14 cellular contexts compared by ENCODE assay signal in the genomic region with DNA sequence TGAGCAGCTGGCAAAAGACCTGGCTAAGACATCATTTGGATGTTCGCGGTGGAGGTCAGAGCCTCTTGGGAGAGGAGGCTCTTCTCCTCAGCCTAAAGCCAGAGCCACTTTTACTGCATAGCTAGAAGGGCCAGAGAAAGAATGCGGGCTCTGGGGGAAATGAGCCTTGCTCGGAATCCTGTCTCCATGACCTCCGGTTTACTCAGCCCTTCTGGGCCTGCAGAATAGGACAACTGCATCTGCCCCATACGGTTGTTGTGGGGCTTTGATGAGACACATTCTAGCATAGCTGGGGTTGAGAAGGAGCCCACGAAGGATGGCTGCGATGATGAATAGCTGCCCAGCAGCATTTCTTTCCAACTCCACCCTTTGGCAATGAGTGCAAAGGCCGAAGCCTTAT.
DNase-seq lines count a peak whose midpoint lies in the region; ATAC-seq and TF ChIP-seq lines count a peak whose summit lies in the region.
"Had no signal": no experiment of that assay in that cellular context is flagged by ENCODE, and none has a peak within 500 bp of the region (broad histone marks: within the 10 kb centered on the region; RNA-seq: fewer than 3 reads in every experiment).

No MANE protein-coding gene starts in this region.

- H3K4me2 ChIP-seq in neuronal stem cell (ENCODE audit: insufficient read depth, low read length, poor library complexity, severe bottlenecking), result no peak overlapping the region

- no peak overlapping the region for H3K4me3 Mint-ChIP-seq in activated CD4-positive, alpha-beta T cell treated with anti-CD3 and anti-CD28 coated beads, Interleukin-2, amount 10 ng/mL, durations not matched to agents 24 days and 14 days
- H3K4me3 Mint-ChIP-seq: CD8-positive, alpha-beta memory T cell had no signal

- peak overlapping the region; percentile 72 for H2AK5ac ChIP-seq in neuronal stem cell (ENCODE audit: low read depth, low read length)

- TF ChIP-seq CTCF in thoracic aorta (IDR thresholded peaks at IDR 0.05), result no peak

- no peak overlapping the region for H3K9ac ChIP-seq in neuronal stem cell (ENCODE audit: low read depth, low read length, poor library complexity)

- H3K27ac Mint-ChIP-seq in activated CD4-positive, alpha-beta T cell treated with anti-CD3 and anti-CD28 coated beads, Interleukin-2, amount 10 ng/mL, durations not matched to agents 24 days and 14 days, result no peak overlapping the region

- H3K79me1 ChIP-seq in neuronal stem cell (ENCODE audit: low read depth, low read length), result no peaks in the 10 kb centered on the region

- H3K36me3 Mint-ChIP-seq in activated CD4-positive, alpha-beta T cell treated with anti-CD3 and anti-CD28 coated beads, Interleukin-2, amount 10 ng/mL, durations not matched to agents 24 days and 14 days (ENCODE audit: low read depth), result no peaks in the 10 kb centered on the region
- H3K36me3 Mint-ChIP-seq: CD8-positive, alpha-beta memory T cell had no signal

- H3K27ac ChIP-seq in neuronal stem cell (replicated peaks; ENCODE audit: low read length) (no peak overlapping the region), thoracic aorta (peak overlapping the region; percentile 63 to 72)
- H3K27ac ChIP-seq in effector memory CD4-positive, alpha-beta T cell (ENCODE audit: insufficient read depth, low read length, poor library complexity, severe bottlenecking), result no peak overlapping the region
- H3K27ac ChIP-seq: 22Rv1 had no signal

- H3K23ac ChIP-seq in neuronal stem cell (ENCODE audit: low read depth, low read length, poor library complexity), result no peak overlapping the region

- no peak overlapping the region for H3K14ac ChIP-seq in neuronal stem cell (ENCODE audit: low read length)

- H3K36me3 ChIP-seq in neuronal stem cell (replicated peaks in 1 of 2; ENCODE audit: control insufficient read depth in 2 of 2, insufficient read depth in 2 of 2, low read length in 2 of 2) (no peaks in the 10 kb centered on the region), thoracic aorta (no peaks in the 10 kb centered on the region)
- no peaks in the 10 kb centered on the region for H3K36me3 ChIP-seq in effector memory CD4-positive, alpha-beta T cell (ENCODE audit: control insufficient read depth, insufficient read depth, low read length)

- H3K4me1 Mint-ChIP-seq in activated CD4-positive, alpha-beta T cell treated with anti-CD3 and anti-CD28 coated beads, Interleukin-2, amount 10 ng/mL, durations not matched to agents 24 days and 14 days, result no peaks in the 10 kb centered on the region
- H3K4me1 Mint-ChIP-seq: CD8-positive, alpha-beta memory T cell had no signal

- H3K18ac ChIP-seq in neuronal stem cell (ENCODE audit: low read length), result no peak overlapping the region

- no peak overlapping the region for H3K4ac ChIP-seq in neuronal stem cell (ENCODE audit: low read length)

- no peaks in the 10 kb centered on the region for H3K27me3 ChIP-seq in neuronal stem cell (ENCODE audit: control insufficient read depth in 3 of 3, insufficient read depth in 3 of 3, low read depth in 1 of 3, low read length in 3 of 3)
- H3K27me3 ChIP-seq in thoracic aorta (replicated peaks; ENCODE audit: insufficient read depth), result no peaks in the 10 kb centered on the region
- H3K27me3 ChIP-seq in effector memory CD4-positive, alpha-beta T cell (replicated peaks; ENCODE audit: control insufficient read depth, insufficient read depth, low read length, poor library complexity, severe bottlenecking), result no peaks in the 10 kb centered on the region

- intact Hi-C loops in activated CD4-positive, alpha-beta T cell treated with anti-CD3 and anti-CD28 coated beads, Interleukin-2, amount 10 ng/mL, durations not matched to agents 24 days and 14 days (cut with micrococcal nuclease), result no loop called here

- H4K8ac ChIP-seq in neuronal stem cell (ENCODE audit: low read depth, low read length), result no peak overlapping the region

- no peak for ATAC-seq in thoracic aorta (ENCODE audit: insufficient number of reproducible peaks, low FRiP score, low read depth)
- ATAC-seq: HCT116, HepG2 had no signal

- peaks cover 2% of the 10 kb centered on the region for H3K27me3 Mint-ChIP-seq in activated CD4-positive, alpha-beta T cell treated with anti-CD3 and anti-CD28 coated beads, Interleukin-2, amount 10 ng/mL, durations not matched to agents 24 days and 14 days

- no peak overlapping the region for H2BK12ac ChIP-seq in neuronal stem cell (ENCODE audit: low read length)

- WGBS in neuronal stem cell (ENCODE audit: extremely low coverage in 2 of 2, insufficient read length in 2 of 2, insufficient replicate concordance in 1 of 2), 2 donors, result no CpG with 5 or more reads among the region's 9 CpGs

- DNase-seq in activated CD4-positive, alpha-beta T cell treated with anti-CD3 and anti-CD28 coated beads, Interleukin-2, amount 10 ng/mL, durations not matched to agents 24 days and 14 days, result peak; percentile 41
- DNase-seq in activated CD4-positive, alpha-beta T cell treated with anti-CD3 and anti-CD28 coated beads for 48 hours, result no peak
- DNase-seq in neuronal stem cell (ENCODE audit: low spot score), result no peak
- no peak for DNase-seq in thoracic aorta (ENCODE audit: low spot score)
- DNase-seq in effector memory CD4-positive, alpha-beta T cell, result no peak
- DNase-seq in SKM-1 treated with dmso at 0.1 percent for 144 hours (lab: John Stamatoyannopoulos, UW; ENCODE audit: unreplicated experiment), result no peak
- DNase-seq in T1000 (lab: John Stamatoyannopoulos, UW), result no peak
- DNase-seq: Caco-2; CD8-positive, alpha-beta memory T cell; DND-41; GF-D8 had no signal

- H3K9me3 ChIP-seq in neuronal stem cell (replicated peaks in 1 of 2; ENCODE audit: control insufficient read depth in 2 of 2, insufficient read depth in 1 of 2, low read depth in 1 of 2, low read length in 2 of 2) (no peaks in the 10 kb centered on the region), thoracic aorta (no peaks in the 10 kb centered on the region)
- no peaks in the 10 kb centered on the region for H3K9me3 ChIP-seq in effector memory CD4-positive, alpha-beta T cell (ENCODE audit: control insufficient read depth, low read length)
- H3K9me3 ChIP-seq: Caco-2 had no signal

- H3K9me3 Mint-ChIP-seq in activated CD4-positive, alpha-beta T cell treated with anti-CD3 and anti-CD28 coated beads, Interleukin-2, amount 10 ng/mL, durations not matched to agents 24 days and 14 days, result no peaks in the 10 kb centered on the region
- H3K9me3 Mint-ChIP-seq: CD8-positive, alpha-beta memory T cell had no signal

- no peak overlapping the region for H4K91ac ChIP-seq in neuronal stem cell (ENCODE audit: low read depth, low read length, poor library complexity)

- H2BK15ac ChIP-seq in neuronal stem cell (ENCODE audit: low read length), result no peak overlapping the region

- H3K4me1 ChIP-seq in neuronal stem cell (ENCODE audit: control insufficient read depth in 2 of 2, insufficient read depth in 1 of 2, low read depth in 1 of 2, low read length in 2 of 2) (peaks cover 1 to 8% of the 10 kb centered on the region in 2 donors), thoracic aorta (ENCODE audit: control insufficient read depth in 1 of 2, low read depth in 2 of 2) (peaks cover 19 to 56% of the 10 kb centered on the region in 2 donors)
- no peaks in the 10 kb centered on the region for H3K4me1 ChIP-seq in effector memory CD4-positive, alpha-beta T cell (ENCODE audit: control insufficient read depth, insufficient read depth, low read length, poor library complexity, severe bottlenecking)

- no peak overlapping the region for H2AFZ ChIP-seq in neuronal stem cell (ENCODE audit: low read length)

- no peak overlapping the region for H2BK5ac ChIP-seq in neuronal stem cell (ENCODE audit: low read length)

- no peak overlapping the region for H2BK120ac ChIP-seq in neuronal stem cell (ENCODE audit: low read depth, low read length)

- H3K4me3 ChIP-seq in neuronal stem cell (ENCODE audit: low read length in 2 of 2) (no peak overlapping the region), thoracic aorta (no peak overlapping the region)
- no peak overlapping the region for H3K4me3 ChIP-seq in effector memory CD4-positive, alpha-beta T cell (ENCODE audit: insufficient read depth, low read depth, low read length, poor library complexity, severe bottlenecking)

Comparison
In these comparisons a context has a peak if more than half of its experiments do, and no peak if none do; other contexts are left out.
1. H3K27ac ChIP-seq: peak in thoracic aorta (2 of 2); none in neuronal stem cell (single experiment) and effector memory CD4-positive, alpha-beta T cell (single experiment).